Comparison of ENCODE assay signal across 8 cellular contexts in the genomic region with DNA sequence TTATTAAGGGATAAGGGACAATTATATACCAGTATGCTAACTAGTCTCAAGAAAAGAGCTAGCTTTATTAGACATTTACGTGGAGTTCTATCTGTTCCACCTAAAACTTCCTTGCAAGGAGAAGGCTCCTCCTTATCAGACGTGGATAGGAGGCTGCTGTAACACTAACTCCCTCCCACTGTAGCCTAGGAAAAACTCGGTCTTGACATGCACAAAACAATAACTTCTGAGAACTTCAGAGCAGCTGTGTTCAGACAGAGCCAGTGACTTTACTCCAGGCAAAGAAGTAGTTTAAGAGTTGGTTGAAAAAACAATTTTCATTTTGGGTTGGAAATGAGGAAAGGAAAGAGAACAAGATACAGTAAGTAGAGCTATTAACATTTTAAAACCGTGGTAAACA. TPM values are rescaled to one million over a fixed set of nuclear protein-coding genes. Genes with fewer than 3 reads are reported as not detected.
DNase-seq lines count a peak whose midpoint lies in the region; ATAC-seq and TF ChIP-seq lines count a peak whose summit lies in the region.

No MANE protein-coding gene starts in this region.

- TF ChIP-seq CTCF in CD14-positive monocyte (IDR thresholded peaks at IDR 0.05): no peak
- TF ChIP-seq CTCF in neural progenitor cell (IDR thresholded peaks at IDR 0.05): no peak

- H3K36me3 ChIP-seq in duodenal mucosa (ENCODE audit: control insufficient read depth in 1 of 2, insufficient read depth in 2 of 2, low read length in 2 of 2) (no peaks in the 10 kb centered on the region), neural progenitor cell (no peaks in the 10 kb centered on the region)

- ATAC-seq in GM21723 (IDR thresholded peaks at IDR 0.05; ENCODE audit: unreplicated experiment) (no peak), HG03521 (IDR thresholded peaks at IDR 0.05; ENCODE audit: unreplicated experiment) (no peak)

- H3K27ac ChIP-seq in duodenal mucosa (ENCODE audit: low read depth, low read length) (peak overlapping the region; percentile 13), neural progenitor cell (peak overlapping the region; percentile 34)

- no peaks in the 10 kb centered on the region for H4K20me1 ChIP-seq in neural progenitor cell (ENCODE audit: low read depth)

- H3K79me2 ChIP-seq in neural progenitor cell (ENCODE audit: low read depth): peaks cover 66% of the 10 kb centered on the region

- peak overlapping the region; percentile 47 to 84 for H3K9ac ChIP-seq in duodenal mucosa (ENCODE audit: low read depth in 1 of 2, low read length in 2 of 2)
- no peak overlapping the region for H3K9ac ChIP-seq in neural progenitor cell

- peaks cover 24% of the 10 kb centered on the region for H3F3A ChIP-seq in neural progenitor cell (ENCODE audit: low read depth)

- H3K4me3 Mint-ChIP-seq in CD14-positive monocyte (peak overlapping the region; percentile 91 to 98), neural progenitor cell (peak overlapping the region; percentile 50)

- H2AFZ ChIP-seq in neural progenitor cell (replicated peaks): no peak overlapping the region

- DNase-seq in CD14-positive monocyte (ENCODE audit: low spot score) (no peak), MV-4-11 (lab: John Stamatoyannopoulos, UW) (peak; percentile 4), neural progenitor cell (ENCODE audit: low spot score) (no peak), NCI-H345 (lab: John Stamatoyannopoulos, UW) (no peak), amygdala (lab: John Stamatoyannopoulos, UW) (no peak)

- H3K4me3 ChIP-seq in duodenal mucosa (ENCODE audit: low read depth in 1 of 2, low read length in 2 of 2): peak overlapping the region; percentile 91 to 98
- peak overlapping the region; percentile 91 for H3K4me3 ChIP-seq in neural progenitor cell

- H3K27me3 Mint-ChIP-seq in CD14-positive monocyte (ENCODE audit: low read depth in 3 of 3) (peaks cover 0 to 2% (median 1%) of the 10 kb centered on the region in 3 donors), neural progenitor cell (ENCODE audit: insufficient read depth, low read depth) (no peaks in the 10 kb centered on the region)

- intact Hi-C loops in CD14-positive monocyte (cut with micrococcal nuclease): loop anchor here in 1 of 2 donors (10.0 kb wide), 1 partner anchor 51 kb away; a partner anchor contains a TSS

- peak overlapping the region; percentile 76 for H3K4me2 ChIP-seq in neural progenitor cell

- no peaks in the 10 kb centered on the region for H3K27me3 ChIP-seq in duodenal mucosa (ENCODE audit: control insufficient read depth in 1 of 2, insufficient read depth in 2 of 2, low read length in 2 of 2)
- no peaks in the 10 kb centered on the region for H3K27me3 ChIP-seq in neural progenitor cell

- no peaks in the 10 kb centered on the region for H3K9me3 Mint-ChIP-seq in CD14-positive monocyte
- no peaks in the 10 kb centered on the region for H3K9me3 Mint-ChIP-seq in neural progenitor cell

- peaks cover 22 to 36% of the 10 kb centered on the region in 2 donors for H3K4me1 ChIP-seq in duodenal mucosa (ENCODE audit: control insufficient read depth in 1 of 2, insufficient read depth in 2 of 2, low read length in 2 of 2)
- peaks cover 28% of the 10 kb centered on the region for H3K4me1 ChIP-seq in neural progenitor cell

- H3K36me3 Mint-ChIP-seq in CD14-positive monocyte (peaks cover 1 to 12% of the 10 kb centered on the region in 2 donors), neural progenitor cell (peaks cover 5% of the 10 kb centered on the region)

- H3K27ac Mint-ChIP-seq in CD14-positive monocyte: peak overlapping the region in 6 of 7 donors; percentile 43 to 99 (median 79)
- H3K27ac Mint-ChIP-seq in neural progenitor cell: no peak overlapping the region

- H3K9me3 ChIP-seq in duodenal mucosa (ENCODE audit: control insufficient read depth in 1 of 2, low read length in 2 of 2) (no peaks in the 10 kb centered on the region), neural progenitor cell (ENCODE audit: low read depth) (no peaks in the 10 kb centered on the region)

- H3K4me1 Mint-ChIP-seq in CD14-positive monocyte: peaks cover 65% of the 10 kb centered on the region
- H3K4me1 Mint-ChIP-seq in neural progenitor cell: peaks cover 33% of the 10 kb centered on the region

RNA-seq across cellular contexts. Expression of a gene that starts 2.7 kb away (rescaled TPM):
- 10 to 100 TPM; 21.7 to 24.4 TPM for polyA plus RNA-seq in CD14-positive monocyte
- total RNA-seq in neural progenitor cell (ENCODE audit: low replicate concordance): 12.7 and 15.9 TPM in 2 replicates

RNA-seq across cellular contexts. Expression of a gene that starts 52.4 kb away (rescaled TPM):
- polyA plus RNA-seq in CD14-positive monocyte: 100 to 1,000 TPM; 498 to 522 TPM
- total RNA-seq in neural progenitor cell (ENCODE audit: low replicate concordance): 461 and 715 TPM in 2 replicates
